In the genomic region with DNA sequence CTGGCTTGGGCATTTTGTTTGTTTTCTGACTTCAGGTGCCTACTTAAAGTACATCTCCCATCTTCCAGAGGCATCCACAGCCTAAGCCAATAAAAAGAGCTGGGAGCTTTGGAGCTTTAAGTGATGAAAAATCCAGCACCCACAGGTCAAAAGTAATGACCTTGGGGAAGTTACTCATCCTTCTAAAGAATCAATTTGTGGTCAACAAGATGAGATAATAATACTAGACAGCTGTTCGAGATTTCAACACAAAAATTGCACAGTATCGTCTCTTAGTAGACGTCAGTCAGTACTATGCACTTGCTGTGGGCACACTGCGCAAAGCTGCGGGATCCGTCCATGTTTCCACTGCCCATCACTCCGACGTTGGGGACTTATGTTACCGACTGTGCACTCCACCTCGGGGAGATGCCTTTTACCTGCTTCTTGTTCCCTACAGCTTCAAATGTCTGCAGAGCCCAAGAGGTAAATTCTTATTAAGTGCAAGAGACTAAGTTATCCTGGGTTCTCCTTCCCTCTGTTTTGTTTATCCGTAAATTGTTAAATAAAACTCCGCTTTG, we compare ENCODE assay signal across 7 cellular contexts. TPM values are rescaled to one million over a fixed set of nuclear protein-coding genes. Genes with fewer than 3 reads are reported as not detected.
DNase-seq lines count a peak whose midpoint lies in the region; ATAC-seq and TF ChIP-seq lines count a peak whose summit lies in the region.

No MANE protein-coding gene starts in this region.

- no peak overlapping the region for H3K27ac ChIP-seq in iPS-18a (ENCODE audit: low read length)

- peak; percentile 39 for DNase-seq in HFFc6
- DNase-seq in stimulated activated effector memory CD8-positive, alpha-beta T cell treated with anti-CD3 and anti-CD28 coated beads, Interleukin-12 subunit alpha, Interleukin-12 subunit beta, amount 100 ng/mL, for 72 hours (ENCODE audit: low spot score in 2 of 2): no peak
- no peak for DNase-seq in DMS153 treated with DMSO at 0.1 percent for 48 hours (lab: John Stamatoyannopoulos, UW; ENCODE audit: unreplicated experiment)
- no peak for DNase-seq in DMS114 treated with DMSO at 0.1 percent for 48 hours (lab: John Stamatoyannopoulos, UW; ENCODE audit: unreplicated experiment)

- H3K9me3 ChIP-seq in iPS-18a (ENCODE audit: control insufficient read depth, low read depth, low read length): no peaks in the 10 kb centered on the region

- H3K4me3 ChIP-seq in iPS-18a (ENCODE audit: low read length): peak overlapping the region; percentile 75

- no peak overlapping the region for H3K4me3 Mint-ChIP-seq in HFFc6
- H3K4me3 Mint-ChIP-seq in activated naive CD8-positive, alpha-beta T cell: peak overlapping the region; percentile 88
- H3K4me3 Mint-ChIP-seq in stimulated activated effector memory CD8-positive, alpha-beta T cell treated with anti-CD3 and anti-CD28 coated beads, Interleukin-12 subunit alpha, Interleukin-12 subunit beta, amount 100 ng/mL, for 72 hours: peak overlapping the region; percentile 95

- H3K27me3 ChIP-seq in iPS-18a (ENCODE audit: control insufficient read depth, insufficient read depth, low read length): peaks cover 25% of the 10 kb centered on the region

- peaks cover 40% of the 10 kb centered on the region for H3K27me3 Mint-ChIP-seq in HFFc6 (ENCODE audit: insufficient read depth)
- H3K27me3 Mint-ChIP-seq in activated naive CD8-positive, alpha-beta T cell: peaks cover 29% of the 10 kb centered on the region

- no peaks in the 10 kb centered on the region for H3K36me3 ChIP-seq in iPS-18a (ENCODE audit: control insufficient read depth, low read depth, low read length)

- H3K9me3 Mint-ChIP-seq in HFFc6: no peaks in the 10 kb centered on the region
- no peaks in the 10 kb centered on the region for H3K9me3 Mint-ChIP-seq in activated naive CD8-positive, alpha-beta T cell (ENCODE audit: low read depth)
- no peaks in the 10 kb centered on the region for H3K9me3 Mint-ChIP-seq in stimulated activated effector memory CD8-positive, alpha-beta T cell treated with anti-CD3 and anti-CD28 coated beads, Interleukin-12 subunit alpha, Interleukin-12 subunit beta, amount 100 ng/mL, for 72 hours

- H3K4me1 Mint-ChIP-seq in HFFc6 (ENCODE audit: low read depth): peaks cover 11% of the 10 kb centered on the region
- H3K4me1 Mint-ChIP-seq in activated naive CD8-positive, alpha-beta T cell (ENCODE audit: low read depth): peaks cover 22% of the 10 kb centered on the region
- H3K4me1 Mint-ChIP-seq in stimulated activated effector memory CD8-positive, alpha-beta T cell treated with anti-CD3 and anti-CD28 coated beads, Interleukin-12 subunit alpha, Interleukin-12 subunit beta, amount 100 ng/mL, for 72 hours: peaks cover 24% of the 10 kb centered on the region

- peaks cover 5% of the 10 kb centered on the region for H3K4me1 ChIP-seq in iPS-18a (ENCODE audit: control insufficient read depth, low read depth, low read length)

- no peak overlapping the region for H3K27ac Mint-ChIP-seq in HFFc6
- peak overlapping the region; percentile 30 for H3K27ac Mint-ChIP-seq in activated naive CD8-positive, alpha-beta T cell
- H3K27ac Mint-ChIP-seq in stimulated activated effector memory CD8-positive, alpha-beta T cell treated with anti-CD3 and anti-CD28 coated beads, Interleukin-12 subunit alpha, Interleukin-12 subunit beta, amount 100 ng/mL, for 72 hours: peak overlapping the region; percentile 60

- TF ChIP-seq CTCF in HFFc6 (IDR thresholded peaks at IDR 0.05): no peak

- ATAC-seq in stimulated activated effector memory CD8-positive, alpha-beta T cell treated with anti-CD3 and anti-CD28 coated beads, Interleukin-12 subunit alpha, Interleukin-12 subunit beta, amount 100 ng/mL, for 72 hours: no peak
- ATAC-seq in HG02642 (IDR thresholded peaks at IDR 0.05; ENCODE audit: poor library complexity, unreplicated experiment): no peak

- H3K9ac ChIP-seq in iPS-18a (ENCODE audit: low read length): peak overlapping the region; percentile 2

- no peaks in the 10 kb centered on the region for H3K36me3 Mint-ChIP-seq in HFFc6 (ENCODE audit: low read depth)
- H3K36me3 Mint-ChIP-seq in activated naive CD8-positive, alpha-beta T cell: no peaks in the 10 kb centered on the region
- H3K36me3 Mint-ChIP-seq in stimulated activated effector memory CD8-positive, alpha-beta T cell treated with anti-CD3 and anti-CD28 coated beads, Interleukin-12 subunit alpha, Interleukin-12 subunit beta, amount 100 ng/mL, for 72 hours: peaks cover 7% of the 10 kb centered on the region

RNA-seq across cellular contexts. Expression of gene ST8SIA1, which starts 1.2 kb away (rescaled TPM):
- total RNA-seq in HFFc6 (2021; fragmentation: NEBNext Ultra II Directional; extraction: Animal tissue kit (Norgen Biotek cat#: 25700)): not detected
